ENCODE assay signal across 29 cellular contexts in the genomic region with DNA sequence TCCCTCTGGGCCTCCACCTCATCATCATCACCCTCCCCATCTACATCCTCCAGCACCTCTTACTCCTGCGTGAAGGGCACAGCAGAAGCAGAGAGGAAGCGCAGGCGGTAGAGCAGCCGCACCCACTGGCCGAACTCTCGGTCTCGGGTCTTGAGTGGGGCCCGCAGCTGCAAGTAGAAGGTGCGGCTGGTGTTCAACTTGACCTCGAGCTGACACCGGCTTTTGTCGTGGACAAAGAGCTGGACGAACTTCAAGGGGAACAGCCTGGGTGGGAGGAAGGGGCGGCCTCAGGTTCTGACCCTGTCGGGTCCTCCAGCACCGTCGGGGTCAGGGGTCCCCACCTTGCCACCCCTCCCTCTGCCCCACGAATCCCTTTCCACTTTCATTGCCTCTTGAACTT. TPM values are rescaled to one million over a fixed set of nuclear protein-coding genes. Genes with fewer than 3 reads are reported as not detected.
"Had no signal": no experiment of that assay in that cellular context is flagged by ENCODE, and none has a peak within 500 bp of the region (broad histone marks: within the 10 kb centered on the region; RNA-seq: fewer than 3 reads in every experiment).

No MANE protein-coding gene starts in this region.

- H3K4me3 ChIP-seq: MG63, PC-9, Peyer's patch had no signal

- ATAC-seq: HepG2 had no signal

- H3K27me3 ChIP-seq: MG63, Peyer's patch had no signal

- H3K4me1 ChIP-seq: Peyer's patch had no signal

- H3K9me3 ChIP-seq: MG63, Peyer's patch, SK-N-SH had no signal

- H3K4me2 ChIP-seq: PC-9, SK-N-SH had no signal

- H3K9me2 ChIP-seq: SK-N-SH had no signal

- H3K36me3 ChIP-seq: MG63, Peyer's patch had no signal

- H3K9ac ChIP-seq: SK-N-SH had no signal

- H2AFZ ChIP-seq: PC-9 had no signal

- H3K27ac ChIP-seq: PC-9 had no signal

- DNase-seq: IMR-90; Karpas-422; KG1; MG63; NCI-H1092; NCI-H1105 treated with DMSO at 0.1 percent for 48 hours; NCI-H1417 treated with DMSO at 0.1 percent for 48 hours; NCI-H146; NCI-H1694 treated with DMSO at 0.1 percent for 48 hours; NCI-H1930; NCI-H2081; NCI-H2107; NCI-H2227 treated with DMSO at 0.1 percent for 48 hours; NCI-H446; NCI-H510A; NCI-H524 treated with DMSO at 0.1 percent for 48 hours; NCI-H69; NCI-H774; NK-92 treated with Interleukin-12 subunit alpha and Interleukin-12 subunit beta, amount 100 ng/mL, for 24 hours; OCI-M1; PC-9; Peyer's patch; Right ventricle myocardium superior; SK-N-SH; SW 1271 had no signal

RNA-seq across cellular contexts. Expression of a gene that starts 8.7 kb away (rescaled TPM):
- total RNA-seq: HepG2 had no signal
- polyA plus RNA-seq: HepG2 had no signal

RNA-seq across cellular contexts. Expression of a gene that starts 9.1 kb away (rescaled TPM):
- total RNA-seq: HepG2, IMR-90, RPMI7951 had no signal
- polyA plus RNA-seq: HepG2 had no signal

RNA-seq across cellular contexts. Expression of a gene that starts 34.9 kb away (rescaled TPM):
- total RNA-seq: HepG2, HT1080, IMR-90, PC-9, Peyer's patch, Right ventricle myocardium superior, RPMI7951, SK-MEL-5 had no signal
- polyA plus RNA-seq: HepG2, IMR-90, SK-N-SH had no signal

RNA-seq across cellular contexts. Expression of a gene that starts 46.1 kb away (rescaled TPM):
- total RNA-seq: IMR-90, PC-9, Right ventricle myocardium superior, RPMI7951, SK-MEL-5 had no signal
- polyA plus RNA-seq: IMR-90 had no signal
